9 cellular contexts compared by ENCODE assay signal in the genomic region with DNA sequence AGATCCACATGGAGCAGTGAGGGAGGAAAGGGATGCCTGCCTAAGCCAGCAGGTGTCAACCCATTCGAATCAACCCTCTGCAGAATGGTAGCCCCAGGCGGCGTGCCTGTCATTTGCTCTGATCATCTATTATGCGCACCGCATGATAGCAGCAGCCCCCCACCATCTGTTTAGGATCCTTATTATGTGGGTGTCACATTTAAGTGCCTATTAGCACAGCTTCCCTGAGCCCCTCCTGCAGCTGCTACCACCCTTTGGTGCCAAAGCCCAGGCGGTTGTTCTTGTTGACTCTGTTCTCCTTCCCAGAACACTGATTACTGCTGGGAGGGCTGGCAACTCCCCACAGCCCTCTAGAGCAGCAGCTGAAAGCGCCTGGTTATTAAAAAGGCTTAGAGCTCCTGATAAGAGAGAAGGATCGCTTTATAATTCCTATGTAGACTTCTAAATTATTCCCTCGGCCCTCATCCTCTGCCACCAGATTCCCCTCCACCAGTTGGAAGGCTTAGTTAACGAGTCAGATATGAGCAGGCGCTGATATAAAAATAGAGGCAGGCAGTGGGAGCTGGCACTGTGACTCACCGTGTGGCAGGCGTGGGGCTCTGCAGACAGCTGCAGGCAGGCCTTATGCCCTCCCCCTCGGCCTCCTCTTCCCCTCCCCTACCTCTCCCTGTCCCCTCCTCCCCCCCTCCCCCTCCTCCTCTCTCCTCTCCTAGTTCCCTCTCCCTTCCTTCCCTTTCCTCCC. TPM values are rescaled to one million over a fixed set of nuclear protein-coding genes. Genes with fewer than 3 reads are reported as not detected.
DNase-seq lines count a peak whose midpoint lies in the region; ATAC-seq and TF ChIP-seq lines count a peak whose summit lies in the region.
"Had no signal": no experiment of that assay in that cellular context is flagged by ENCODE, and none has a peak within 500 bp of the region (broad histone marks: within the 10 kb centered on the region; RNA-seq: fewer than 3 reads in every experiment).

No MANE protein-coding gene starts in this region.

- TF ChIP-seq CTCF in PC-3 (conservative IDR thresholded peaks at IDR 0.05; ENCODE audit: low read depth, low read length) = no peak

- in situ Hi-C loops in KBM-7 (cut with MboI; ENCODE audit: low pct_unique_long_range_greater_than_20kb, low sequenced_read_pairs) = no loop called here

- H3K36me3 ChIP-seq in PC-3 (ENCODE audit: low read depth, low read length) (no peaks in the 10 kb centered on the region), mesodermal cell (ENCODE audit: control insufficient read depth, insufficient read depth, low read length) (no peaks in the 10 kb centered on the region)

- H3K4me1 ChIP-seq in PC-3 (ENCODE audit: insufficient read depth, low read length) (peaks cover 8% of the 10 kb centered on the region), mesodermal cell (ENCODE audit: control insufficient read depth, insufficient read depth, low read length, poor library complexity, severe bottlenecking) (peaks cover 45% of the 10 kb centered on the region)

- 0 out of 2 replicates have a peak overlapping the region, but pooled peaks have one; percentile 37 for H2AFZ ChIP-seq in PC-3 (ENCODE audit: low read length)

- H3K9ac ChIP-seq in PC-3 (ENCODE audit: low read length) = no peak overlapping the region

- peak; percentile 97 for ATAC-seq in PC-3
- no peak for ATAC-seq in GM19463 (IDR thresholded peaks at IDR 0.05; ENCODE audit: unreplicated experiment)
- no peak for ATAC-seq in HG02870 (IDR thresholded peaks at IDR 0.05; ENCODE audit: unreplicated experiment)
- ATAC-seq in HG03457 (IDR thresholded peaks at IDR 0.05; ENCODE audit: unreplicated experiment) = no peak

- H3K79me2 ChIP-seq in PC-3 (ENCODE audit: low read length) = no peaks in the 10 kb centered on the region

- intact Hi-C loops in PC-3 (cut with micrococcal nuclease) = no loop called here

- peak; percentile 78 for DNase-seq in COLO829 (ENCODE audit: low spot score)
- peak; percentile 64 for DNase-seq in KBM-7
- peak; percentile 72 for DNase-seq in PC-3
- peak; percentile 67 for DNase-seq in dermis blood vessel endothelial cell

- CTCF ChIA-PET in PC-3 (lab: Charles Lee) = no interaction called here

- H3K4me3 ChIP-seq in PC-3 (ENCODE audit: low read length) = no peak overlapping the region
- no peak overlapping the region for H3K4me3 ChIP-seq in mesodermal cell (ENCODE audit: extremely low read depth, insufficient read depth, low read length, poor library complexity, severe bottlenecking)

- H3F3A ChIP-seq in PC-3 (ENCODE audit: low read length, unreplicated experiment) = no peaks in the 10 kb centered on the region

- POLR2A ChIA-PET in PC-3 (lab: Charles Lee; ENCODE audit: unreplicated experiment) = no interaction called here

- no peaks in the 10 kb centered on the region for H4K20me1 ChIP-seq in PC-3 (ENCODE audit: low read length)

- H3K9me2 ChIP-seq in PC-3 (replicated peaks; ENCODE audit: low read length) = no peaks in the 10 kb centered on the region

- H3K9me3 ChIP-seq in PC-3 (ENCODE audit: low read length) = no peaks in the 10 kb centered on the region
- no peaks in the 10 kb centered on the region for H3K9me3 ChIP-seq in mesodermal cell (ENCODE audit: control insufficient read depth, low read length)

- H3K27ac ChIP-seq in PC-3 (ENCODE audit: low read length) (no peak overlapping the region), mesodermal cell (ENCODE audit: low read depth, low read length, severe bottlenecking) (peak overlapping the region; percentile 70)

- BruUV-seq in PC-3 (replicated peaks; lab: Mats Ljungman, UMichigan) = no TSS peak

- no peaks in the 10 kb centered on the region for H3K27me3 ChIP-seq in PC-3 (ENCODE audit: low read length)

- 7 to 9% methylated on average over 4 of the region's 14 CpGs for WGBS in mesodermal cell (ENCODE audit: insufficient coverage in 2 of 2), 2 experiments

- H3K4me2 ChIP-seq in PC-3 (ENCODE audit: low read length) = peak overlapping the region; percentile 45

RNA-seq across cellular contexts. Expression of a gene that starts 23.0 kb away (rescaled TPM):
- total RNA-seq in PC-3 (2014; rRNA removed) = 0.80 TPM in 1 of 2 replicates, not detected in the other
- 0.17 TPM in 1 of 2 replicates, not detected in the other for total RNA-seq in dermis blood vessel endothelial cell
- polyA plus RNA-seq in mesodermal cell (2013, experiment 1 of 2) = 3.2 TPM
- 2.4 TPM for polyA plus RNA-seq in mesodermal cell (2013, experiment 2 of 2)
- total RNA-seq: glomerular endothelial cell had no signal
